14 cellular contexts compared by ENCODE assay signal in genomic region chr1:161187311-161187710, GRCh38. TPM values are rescaled to one million over a fixed set of nuclear protein-coding genes. Genes with fewer than 3 reads are reported as not detected.
DNase-seq lines count a peak whose midpoint lies in the region; ATAC-seq lines count a peak whose summit lies in the region.
"Had no signal": no experiment of that assay in that cellular context is flagged by ENCODE, and none has a peak within 500 bp of the region (broad histone marks: within the 10 kb centered on the region; RNA-seq: fewer than 3 reads in every experiment).

No MANE protein-coding gene starts in this region.

- no peak for ATAC-seq in naive B cell (ENCODE audit: low read depth in 2 of 2)
- no peak for ATAC-seq in GM18502 (IDR thresholded peaks at IDR 0.05; ENCODE audit: poor library complexity, unreplicated experiment)
- ATAC-seq: Right ventricle myocardium inferior had no signal

- no peaks in the 10 kb centered on the region for H3K9me2 ChIP-seq in Karpas-422 (replicated peaks; ENCODE audit: insufficient read depth, low read length)

- DNase-seq in Karpas-422, result no peak
- DNase-seq in naive B cell, result no peak
- DNase-seq in NCI-H1092 (lab: John Stamatoyannopoulos, UW), result no peak
- DNase-seq in NCI-H1436 (lab: John Stamatoyannopoulos, UW), result no peak
- DNase-seq in H7, result no peak
- DNase-seq: endodermal cell, NCI-H187 treated with DMSO at 0.1 percent for 48 hours, NCI-H748 treated with DMSO at 0.1 percent for 48 hours, uterus had no signal

- H3K4me2 ChIP-seq in BLaER1 treated with 17β-estradiol and CSF1 and Interleukin-3, amounts not matched to agents 10 nM and 100 nM, result peak overlapping the region; percentile 64 to 95 (median 83)
- no peak overlapping the region for H3K4me2 ChIP-seq in Karpas-422 (ENCODE audit: low read depth, low read length, poor library complexity, severe bottlenecking)

- no peaks in the 10 kb centered on the region for H4K20me1 ChIP-seq in BLaER1 treated with 17β-estradiol and CSF1 and Interleukin-3, amounts not matched to agents 10 nM and 100 nM
- no peaks in the 10 kb centered on the region for H4K20me1 ChIP-seq in Karpas-422 (ENCODE audit: insufficient read depth, low read depth, low read length)

- H3K9me3 ChIP-seq in BLaER1 treated with 17β-estradiol and CSF1 and Interleukin-3, amounts not matched to agents 10 nM and 100 nM (replicated peaks in 1 of 11), result no peaks in the 10 kb centered on the region
- H3K9me3 ChIP-seq in Karpas-422 (ENCODE audit: low read length), result no peaks in the 10 kb centered on the region
- H3K9me3 ChIP-seq: uterus had no signal

- peak overlapping the region; percentile 14 to 99 (median 96); a peak in 19 of 22 replicates for H3K27ac ChIP-seq in BLaER1 treated with 17β-estradiol and CSF1 and Interleukin-3, amounts not matched to agents 10 nM and 100 nM
- peak overlapping the region; percentile 98 for H3K27ac ChIP-seq in Karpas-422 (ENCODE audit: low read length)
- peak overlapping the region; percentile 76 for H3K27ac ChIP-seq in angular gyrus (ENCODE audit: low read depth, low read length)
- H3K27ac ChIP-seq: uterus had no signal

- peaks cover 56 to 86% (median 73%) of the 10 kb centered on the region in 3 donors for H3K4me1 Mint-ChIP-seq in naive B cell

- peak overlapping the region; percentile 81 for H2AFZ ChIP-seq in Karpas-422 (ENCODE audit: low read length)

- H3K36me3 ChIP-seq in BLaER1 treated with 17β-estradiol and CSF1 and Interleukin-3, amounts not matched to agents 10 nM and 100 nM, result no peaks in the 10 kb centered on the region
- H3K36me3 ChIP-seq in Karpas-422 (ENCODE audit: insufficient read depth, low read length), result no peaks in the 10 kb centered on the region
- H3K36me3 ChIP-seq in H7 (replicated peaks; ENCODE audit: control insufficient read depth, insufficient read depth, low read length), result peaks cover 9% of the 10 kb centered on the region
- H3K36me3 ChIP-seq: uterus had no signal

- H3K4me3 ChIP-seq in BLaER1 treated with 17β-estradiol and CSF1 and Interleukin-3, amounts not matched to agents 10 nM and 100 nM, result no peak overlapping the region
- no peak overlapping the region for H3K4me3 ChIP-seq in Karpas-422 (ENCODE audit: low read length)
- no peak overlapping the region for H3K4me3 ChIP-seq in H7 (ENCODE audit: insufficient read depth, low read depth, low read length)
- H3K4me3 ChIP-seq: uterus had no signal

- no peaks in the 10 kb centered on the region for H3K27me3 ChIP-seq in BLaER1 treated with 17β-estradiol and CSF1 and Interleukin-3, amounts not matched to agents 10 nM and 100 nM
- H3K27me3 ChIP-seq in Karpas-422 (ENCODE audit: low read length), result no peaks in the 10 kb centered on the region
- no peaks in the 10 kb centered on the region for H3K27me3 ChIP-seq in H7 (ENCODE audit: control insufficient read depth, insufficient read depth, low read length)
- H3K27me3 ChIP-seq: uterus had no signal

- peak overlapping the region in 6 of 8 donors; percentile 49 to 85 (median 73) for H3K4me3 Mint-ChIP-seq in naive B cell
- H3K4me3 Mint-ChIP-seq: endodermal cell had no signal

- peaks cover 61 to 96% (median 70%) of the 10 kb centered on the region in 10 experiments for H3K4me1 ChIP-seq in BLaER1 treated with 17β-estradiol and CSF1 and Interleukin-3, amounts not matched to agents 10 nM and 100 nM
- peaks cover 43% of the 10 kb centered on the region for H3K4me1 ChIP-seq in Karpas-422 (ENCODE audit: low read length)
- H3K4me1 ChIP-seq: uterus had no signal

- H3K27ac Mint-ChIP-seq in naive B cell, result peak overlapping the region; percentile 58 to 96 (median 88)
- H3K27ac Mint-ChIP-seq: endodermal cell, progenitor cell of endocrine pancreas had no signal

- H3K36me3 Mint-ChIP-seq in naive B cell, result no peaks in the 10 kb centered on the region

- no peaks in the 10 kb centered on the region for H3K27me3 Mint-ChIP-seq in naive B cell

- no peaks in the 10 kb centered on the region for H3K9me3 Mint-ChIP-seq in naive B cell
- H3K9me3 Mint-ChIP-seq: endodermal cell had no signal

- no peaks in the 10 kb centered on the region for H3K79me2 ChIP-seq in Karpas-422 (ENCODE audit: low read length)

- no peak overlapping the region for H3K9ac ChIP-seq in BLaER1 treated with 17β-estradiol and CSF1 and Interleukin-3, amounts not matched to agents 10 nM and 100 nM
- no peak overlapping the region for H3K9ac ChIP-seq in Karpas-422 (ENCODE audit: low read length)

RNA-seq across cellular contexts. Expression of gene B4GALT3, which starts 10.0 kb away (rescaled TPM):
- 34.9 and 54.7 TPM in 2 replicates for total RNA-seq in Karpas-422 (2014; rRNA removed; shearing (Covaris generic); ENCODE audit: low replicate concordance)
- 10 to 100 TPM; 37.8 to 51.6 (median 45.6) TPM for polyA plus RNA-seq in naive B cell (ENCODE audit: low read depth in 6 of 6)
- total RNA-seq in H7 (2014; rRNA removed; shearing (Covaris generic)), result 105 and 106 TPM in 2 replicates

RNA-seq across cellular contexts. Expression of gene ADAMTS4, which starts 11.5 kb away (rescaled TPM):
- 0.15 TPM in 1 of 2 replicates, not detected in the other for total RNA-seq in Karpas-422 (2014; rRNA removed; shearing (Covaris generic); ENCODE audit: low replicate concordance)
- under 1 TPM in 1 of 6 donors, not detected in 5; 0.03 TPM for polyA plus RNA-seq in naive B cell (ENCODE audit: low read depth in 6 of 6)
- total RNA-seq in H7 (2014; rRNA removed; shearing (Covaris generic)), result 9.0 and 11.7 TPM in 2 replicates

RNA-seq across cellular contexts. Expression of gene NDUFS2, which starts 14.9 kb away (rescaled TPM):
- 134 and 167 TPM in 2 replicates for total RNA-seq in Karpas-422 (2014; rRNA removed; shearing (Covaris generic); ENCODE audit: low replicate concordance)
- polyA plus RNA-seq in naive B cell (ENCODE audit: low read depth in 6 of 6), result 10 to 100 TPM; 66.1 to 98.8 (median 87.7) TPM
- 278 and 312 TPM in 2 replicates for total RNA-seq in H7 (2014; rRNA removed; shearing (Covaris generic))

RNA-seq across cellular contexts. Expression of gene PPOX, which starts 21.1 kb away (rescaled TPM):
- 37.0 and 60.8 TPM in 2 replicates for total RNA-seq in Karpas-422 (2014; rRNA removed; shearing (Covaris generic); ENCODE audit: low replicate concordance)
- polyA plus RNA-seq in naive B cell (ENCODE audit: low read depth in 6 of 6), result 10 to 100 TPM; 12.7 to 20.3 (median 14.0) TPM
- 57.3 and 64.7 TPM in 2 replicates for total RNA-seq in H7 (2014; rRNA removed; shearing (Covaris generic))

RNA-seq across cellular contexts. Expression of gene FCER1G, which starts 27.8 kb away (rescaled TPM):
- total RNA-seq in Karpas-422 (2014; rRNA removed; shearing (Covaris generic); ENCODE audit: low replicate concordance), result not detected in 2 replicates
- 10 to 100 TPM in 4 of 6 donors, 1 to 10 TPM in 2; 4.9 to 28.0 (median 12.4) TPM for polyA plus RNA-seq in naive B cell (ENCODE audit: low read depth in 6 of 6)
- total RNA-seq in H7 (2014; rRNA removed; shearing (Covaris generic)), result 0.35 TPM in 1 of 2 replicates, not detected in the other
